Comparison of ENCODE assay signal across 33 cellular contexts in the genomic region with DNA sequence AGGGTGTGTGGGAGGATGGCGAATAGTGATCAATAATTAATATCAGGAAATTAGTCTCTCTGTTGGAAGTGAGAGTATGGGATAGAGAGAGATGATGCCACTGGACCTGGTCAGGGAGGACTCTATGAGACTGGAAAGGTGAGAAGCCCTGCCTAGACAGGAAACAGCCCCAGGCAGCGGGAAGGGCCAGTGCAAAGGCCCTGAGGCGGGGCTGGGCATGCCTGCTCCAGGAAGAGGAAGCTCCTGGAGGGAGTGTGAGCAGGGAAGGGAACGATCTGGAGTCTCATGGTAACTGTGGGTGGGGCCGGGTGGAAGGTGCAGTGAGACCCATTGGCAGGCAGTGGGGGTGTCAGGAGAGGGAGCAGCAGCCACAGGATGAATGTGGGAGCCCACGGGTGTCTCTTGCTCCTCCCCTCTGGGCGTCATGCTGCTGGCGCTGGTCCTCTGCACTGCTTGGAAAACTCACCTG. TPM values are rescaled to one million over a fixed set of nuclear protein-coding genes. Genes with fewer than 3 reads are reported as not detected.
DNase-seq lines count a peak whose midpoint lies in the region; FAIRE-seq and TF ChIP-seq lines count a peak whose summit lies in the region.
"Had no signal": no experiment of that assay in that cellular context is flagged by ENCODE, and none has a peak within 500 bp of the region (broad histone marks: within the 10 kb centered on the region; RNA-seq: fewer than 3 reads in every experiment).

No MANE protein-coding gene starts in this region.

- peaks cover 41% of the 10 kb centered on the region for H3F3A ChIP-seq in PC-9 (ENCODE audit: insufficient read depth, low read depth)

- BruUV-seq in PC-9 (replicated peaks; lab: Mats Ljungman, UMichigan): no TSS peak

- peak overlapping the region in 2 of 11 experiments; percentile 53 to 73; a peak in 4 of 22 replicates for H3K27ac ChIP-seq in BLaER1 treated with 17β-estradiol and CSF1 and Interleukin-3, amounts not matched to agents 10 nM and 100 nM
- H3K27ac ChIP-seq in PC-9 (no peak overlapping the region), epithelial cell of prostate (peak overlapping the region; percentile 30)
- H3K27ac ChIP-seq: parathyroid adenoma, right atrium auricular region had no signal

- H3K79me2 ChIP-seq in PC-9 (ENCODE audit: low read depth): peaks cover 29% of the 10 kb centered on the region
- H3K79me2 ChIP-seq: parathyroid adenoma had no signal

- H3K9me2 ChIP-seq in PC-9 (ENCODE audit: insufficient read depth): no peaks in the 10 kb centered on the region

- no peaks in the 10 kb centered on the region for H3K9me3 Mint-ChIP-seq in nephron
- H3K9me3 Mint-ChIP-seq: activated B cell treated with CpG ODN at 0.5 μM for 24 hours; activated T-helper 1 cell treated with anti-CD3 and anti-CD28 coated beads, Interleukin-12 subunit alpha, Interleukin-12 subunit beta, Interleukin-2, Interleukin-4 antibody, amounts not matched to agents 30 ng/mL and 10 ng/mL and 1 ng/mL, durations not matched to agents 14 hours and 24 hours and 36 hours; effector memory CD8-positive, alpha-beta T cell; natural killer cell treated with Interleukin-12 subunit alpha and Interleukin-12 subunit beta and Interleukin-15 and Interleukin-18, amount 100 ng/mL, for 72 hours had no signal

- CTCF ChIA-PET in PC-9 (lab: Charles Lee): no interaction called here

- H3K36me3 ChIP-seq in BLaER1 treated with 17β-estradiol and CSF1 and Interleukin-3, amounts not matched to agents 10 nM and 100 nM: peaks cover 0 to 10% (median 0%) of the 10 kb centered on the region in 11 experiments; a peak in 5 of 22 replicates
- peaks cover 5% of the 10 kb centered on the region; the same call in 1 of the 2 replicates for H3K36me3 ChIP-seq in PC-9 (ENCODE audit: low read depth)
- H3K36me3 ChIP-seq: right atrium auricular region had no signal

- peak overlapping the region; percentile 65 to 87 (median 78) for H3K4me2 ChIP-seq in BLaER1 treated with 17β-estradiol and CSF1 and Interleukin-3, amounts not matched to agents 10 nM and 100 nM
- peak overlapping the region; percentile 24; the same call in 1 of the 2 replicates for H3K4me2 ChIP-seq in PC-9

- peaks cover 74 to 89% (median 82%) of the 10 kb centered on the region in 10 experiments for H3K4me1 ChIP-seq in BLaER1 treated with 17β-estradiol and CSF1 and Interleukin-3, amounts not matched to agents 10 nM and 100 nM
- peaks cover 72% of the 10 kb centered on the region for H3K4me1 ChIP-seq in PC-9 (replicated peaks; ENCODE audit: insufficient read depth)

- H3K9ac ChIP-seq in BLaER1 treated with 17β-estradiol and CSF1 and Interleukin-3, amounts not matched to agents 10 nM and 100 nM: no peak overlapping the region
- H3K9ac ChIP-seq: parathyroid adenoma had no signal

- H3K27me3 ChIP-seq in BLaER1 treated with 17β-estradiol and CSF1 and Interleukin-3, amounts not matched to agents 10 nM and 100 nM: no peaks in the 10 kb centered on the region; a peak in 1 of 22 replicates
- no peaks in the 10 kb centered on the region for H3K27me3 ChIP-seq in PC-9 (ENCODE audit: insufficient read depth, low read depth)
- H3K27me3 ChIP-seq: right atrium auricular region, tibial artery had no signal

- no peak overlapping the region for H2AFZ ChIP-seq in PC-9
- H2AFZ ChIP-seq: parathyroid adenoma had no signal

- no peak for TF ChIP-seq CTCF in PC-9 (conservative IDR thresholded peaks at IDR 0.05)
- no peak for TF ChIP-seq CTCF in nephron (IDR thresholded peaks at IDR 0.05; ENCODE audit: unreplicated experiment in 3 of 3)
- no peak for TF ChIP-seq CTCF in foreskin fibroblast (IDR thresholded peaks at IDR 0.05; ENCODE audit: low read depth, low read length)

- peak overlapping the region; percentile 52 to 68 (median 57) for H3K4me3 Mint-ChIP-seq in nephron
- H3K4me3 Mint-ChIP-seq: activated B cell treated with CpG ODN at 0.5 μM for 24 hours; activated T-helper 1 cell treated with anti-CD3 and anti-CD28 coated beads, Interleukin-12 subunit alpha, Interleukin-12 subunit beta, Interleukin-2, Interleukin-4 antibody, amounts not matched to agents 30 ng/mL and 10 ng/mL and 1 ng/mL, durations not matched to agents 14 hours and 24 hours and 36 hours; B cell; natural killer cell treated with Interleukin-12 subunit alpha and Interleukin-12 subunit beta and Interleukin-15 and Interleukin-18, amount 100 ng/mL, for 72 hours had no signal

- H3K9me3 ChIP-seq in BLaER1 treated with 17β-estradiol and CSF1 and Interleukin-3, amounts not matched to agents 10 nM and 100 nM (replicated peaks in 1 of 11): 0 out of 22 replicates have a peak, but pooled peaks cover 0 to 4% (median 0%) of the 10 kb centered on the region in 11 experiments
- no peaks in the 10 kb centered on the region for H3K9me3 ChIP-seq in PC-9 (ENCODE audit: insufficient read depth, low read depth)
- H3K9me3 ChIP-seq: right atrium auricular region, spleen, tibial artery had no signal

- no peaks in the 10 kb centered on the region for H3K27me3 Mint-ChIP-seq in nephron (ENCODE audit: low read depth)

- intact Hi-C loops in PC-9 (cut with micrococcal nuclease; ENCODE audit: unreplicated experiment): no loop called here

- POLR2A ChIA-PET in PC-9 (lab: Charles Lee; ENCODE audit: unreplicated experiment): no interaction called here

- peak overlapping the region in 2 of 3 experiments; percentile 7 to 12 for H3K27ac Mint-ChIP-seq in nephron
- H3K27ac Mint-ChIP-seq: activated B cell treated with CpG ODN at 0.5 μM for 24 hours; activated T-helper 1 cell treated with anti-CD3 and anti-CD28 coated beads, Interleukin-12 subunit alpha, Interleukin-12 subunit beta, Interleukin-2, Interleukin-4 antibody, amounts not matched to agents 30 ng/mL and 10 ng/mL and 1 ng/mL, durations not matched to agents 14 hours and 24 hours and 36 hours; B cell; effector memory CD8-positive, alpha-beta T cell; natural killer cell treated with Interleukin-12 subunit alpha and Interleukin-12 subunit beta and Interleukin-15 and Interleukin-18, amount 100 ng/mL, for 72 hours had no signal

- H3K4me3 ChIP-seq in BLaER1 treated with 17β-estradiol and CSF1 and Interleukin-3, amounts not matched to agents 10 nM and 100 nM: no peak overlapping the region
- H3K4me3 ChIP-seq in PC-9 (no peak overlapping the region), foreskin fibroblast (ENCODE audit: low read depth in 1 of 2, low read length in 2 of 2) (no peak overlapping the region)
- H3K4me3 ChIP-seq: right atrium auricular region, spleen, tibial artery had no signal

- peaks cover 4% of the 10 kb centered on the region for H3K36me3 Mint-ChIP-seq in nephron (ENCODE audit: low read depth)
- H3K36me3 Mint-ChIP-seq: natural killer cell treated with Interleukin-12 subunit alpha and Interleukin-12 subunit beta and Interleukin-15 and Interleukin-18, amount 100 ng/mL, for 72 hours had no signal

- FAIRE-seq in urothelium cell line (lab: Jason Lieb, UNC): no peak
- FAIRE-seq: H54, HTR-8/SVneo had no signal

- peaks cover 0 to 26% (median 8%) of the 10 kb centered on the region in 11 experiments; a peak in 11 of 22 replicates for H4K20me1 ChIP-seq in BLaER1 treated with 17β-estradiol and CSF1 and Interleukin-3, amounts not matched to agents 10 nM and 100 nM
- no peaks in the 10 kb centered on the region for H4K20me1 ChIP-seq in PC-9 (ENCODE audit: insufficient read depth)

- DNase-seq in PC-9 (peak; percentile 49 to 53), epithelial cell of prostate (ENCODE audit: low read depth, low spot score) (no peak), urothelium cell line (ENCODE audit: low spot score) (no peak), foreskin fibroblast (no peak), KG1 (lab: John Stamatoyannopoulos, UW) (no peak)
- DNase-seq in activated CD4-positive, alpha-beta T cell treated with anti-CD3 and anti-CD28 coated beads, Interleukin-2, amount 50 U/mL, for 48 hours: no peak
- DNase-seq: activated B cell treated with CpG ODN at 0.5 μM for 24 hours; activated naive CD4-positive, alpha-beta T cell treated with anti-CD3 and anti-CD28 coated beads, Interleukin-2, amount 50 U/mL, for 16 hours; amniotic stem cell; COR-L47; DMS79; effector memory CD8-positive, alpha-beta T cell; GF-D8; KBM-7; NCI-H1436; NCI-H2107; NCI-H446; OCI-M1; SHP77 treated with DMSO at 0.1 percent for 48 hours; spleen; T-helper 9 cell; tibial artery had no signal

- H3K4me1 Mint-ChIP-seq in nephron: peaks cover 16% of the 10 kb centered on the region

RNA-seq across cellular contexts. Expression of a gene that starts 1.8 kb away (rescaled TPM):
- total RNA-seq in PC-9 (2021): 262 and 355 TPM in 2 replicates
- total RNA-seq: activated B cell treated with CpG ODN at 0.5 μM for 24 hours had no signal

RNA-seq across cellular contexts. Expression of a gene that starts 33.8 kb away (rescaled TPM):
- not detected in 2 replicates for total RNA-seq in PC-9 (2021)
- total RNA-seq: A673; activated B cell treated with CpG ODN at 0.5 μM for 24 hours; activated T-helper 1 cell treated with anti-CD3 and anti-CD28 coated beads, Interleukin-12 subunit alpha, Interleukin-12 subunit beta, Interleukin-2, Interleukin-4 antibody, amounts not matched to agents 30 ng/mL and 10 ng/mL and 1 ng/mL, durations not matched to agents 14 hours and 24 hours and 36 hours; B cell; liver; natural killer cell treated with Interleukin-12 subunit alpha and Interleukin-12 subunit beta and Interleukin-15 and Interleukin-18, amount 100 ng/mL, for 72 hours; right atrium auricular region; spleen had no signal

RNA-seq across cellular contexts. Expression of a gene that starts 49.3 kb away (rescaled TPM):
- total RNA-seq in PC-9 (2021): 0.78 TPM in 1 of 2 replicates, not detected in the other
- total RNA-seq: A673; activated B cell treated with CpG ODN at 0.5 μM for 24 hours; activated T-helper 1 cell treated with anti-CD3 and anti-CD28 coated beads, Interleukin-12 subunit alpha, Interleukin-12 subunit beta, Interleukin-2, Interleukin-4 antibody, amounts not matched to agents 30 ng/mL and 10 ng/mL and 1 ng/mL, durations not matched to agents 14 hours and 24 hours and 36 hours; B cell; liver; natural killer cell treated with Interleukin-12 subunit alpha and Interleukin-12 subunit beta and Interleukin-15 and Interleukin-18, amount 100 ng/mL, for 72 hours; right atrium auricular region; spleen had no signal

Comparison
In these comparisons a context has a peak if more than half of its experiments do, and no peak if none do; other contexts are left out.
1. DNase-seq: peak in PC-9 (2 of 2); none in epithelial cell of prostate (single experiment), urothelium cell line (single experiment), activated CD4-positive, alpha-beta T cell treated with anti-CD3 and anti-CD28 coated beads, Interleukin-2, amount 50 U/mL, for 48 hours (0 of 2), foreskin fibroblast (0 of 2) and KG1 (single experiment).